ENCODE assay signal across 1 cellular context in genomic region chr1:109392788-109393580, GRCh38.
TF ChIP-seq lines count a peak whose summit lies in the region.

No MANE protein-coding gene starts in this region.

TF ChIP-seq in HEK293, 187 proteins besides CTCF, POLR2A, EP300 and RAD21 (continued from another document):
- TF ChIP-seq, protein P1, sequence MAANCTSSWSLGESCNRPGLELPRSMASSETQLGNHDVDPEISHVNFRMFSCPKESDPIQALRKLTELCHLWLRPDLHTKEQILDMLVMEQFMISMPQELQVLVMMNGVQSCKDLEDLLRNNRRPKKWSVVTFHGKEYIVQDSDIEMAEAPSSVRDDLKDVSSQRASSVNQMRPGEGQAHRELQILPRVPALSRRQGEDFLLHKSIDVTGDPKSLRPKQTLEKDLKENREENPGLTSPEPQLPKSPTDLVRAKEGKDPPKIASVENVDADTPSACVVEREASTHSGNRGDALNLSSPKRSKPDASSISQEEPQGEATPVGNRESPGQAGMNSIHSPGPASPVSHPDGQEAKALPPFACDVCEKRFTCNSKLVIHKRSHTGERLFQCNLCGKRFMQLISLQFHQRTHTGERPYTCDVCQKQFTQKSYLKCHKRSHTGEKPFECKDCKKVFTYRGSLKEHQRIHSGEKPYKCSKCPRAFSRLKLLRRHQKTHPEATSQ (tag by site-specific recombination; IDR thresholded peaks at IDR 0.05): no peak
- TF ChIP-seq ZNF112 (tag by site-specific recombination; IDR thresholded peaks at IDR 0.05) (no peak), ZNF629 (tag by site-specific recombination; IDR thresholded peaks at IDR 0.05) (no peak), ZNF23 (tag by site-specific recombination; IDR thresholded peaks at IDR 0.05; ENCODE audit: borderline replicate concordance) (no peak), SP2 (tag by site-specific recombination; IDR thresholded peaks at IDR 0.05) (no peak), ZNF19 (tag by site-specific recombination; IDR thresholded peaks at IDR 0.05; ENCODE audit: low read depth) (no peak), ZSCAN4 (tag by site-specific recombination; IDR thresholded peaks at IDR 0.05) (no peak), ZNF280C (tag by site-specific recombination; IDR thresholded peaks at IDR 0.05) (no peak), ZNF623 (tag by site-specific recombination; IDR thresholded peaks at IDR 0.05) (no peak), ZNF266 (tag by site-specific recombination; IDR thresholded peaks at IDR 0.05; ENCODE audit: low read depth) (no peak), ZNF132 (tag by site-specific recombination; IDR thresholded peaks at IDR 0.05; ENCODE audit: borderline replicate concordance) (no peak), KLF9 (tag by site-specific recombination; IDR thresholded peaks at IDR 0.05; ENCODE audit: low read depth) (no peak)
